1 cellular context compared by ENCODE assay signal in the genomic region with DNA sequence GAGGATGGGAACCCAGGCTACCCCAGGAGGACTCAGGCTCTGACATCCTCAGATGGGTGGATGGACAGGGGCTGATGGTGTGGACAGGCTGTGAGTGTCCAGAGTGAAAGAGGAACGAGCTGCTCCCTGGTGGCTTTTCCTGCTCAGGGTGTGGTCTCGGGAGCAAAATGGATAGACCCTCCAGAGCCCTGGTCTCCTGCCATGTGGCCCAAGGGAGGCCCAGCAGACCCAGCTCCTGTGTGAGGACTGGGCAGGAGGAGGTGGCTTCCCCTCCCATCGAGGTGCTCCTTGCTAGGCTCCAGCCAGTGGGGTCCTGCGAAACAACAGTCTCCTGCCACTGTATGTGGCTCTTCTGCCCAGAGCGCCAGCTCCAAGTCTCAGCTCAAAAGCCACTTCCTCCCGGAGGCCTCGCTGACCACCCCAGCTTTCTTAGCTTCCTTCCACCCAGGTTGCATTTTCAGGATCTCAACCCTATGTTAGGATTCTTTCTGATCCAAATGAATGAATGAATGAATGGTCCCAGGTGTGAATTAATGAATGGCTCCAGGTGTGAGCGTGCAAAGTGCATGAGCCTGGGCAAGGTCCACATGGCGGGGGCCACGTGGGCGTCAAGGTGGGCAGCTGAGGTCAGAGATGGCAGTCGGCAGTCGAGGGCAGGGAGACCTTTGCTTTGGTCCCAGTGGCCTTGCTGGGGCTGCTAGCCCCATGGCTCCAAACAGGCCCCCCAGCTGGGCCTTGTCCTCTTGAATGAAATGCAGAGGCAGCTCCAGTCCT.
A peak's percentile ranks its signal among the peaks of the same experiment; 100 is the strongest.
TF ChIP-seq lines count a peak whose summit lies in the region.

No MANE protein-coding gene starts in this region.

TF ChIP-seq in HepG2, 621 proteins besides CTCF, POLR2A, EP300 and RAD21:
- no peak for TF ChIP-seq ZNF746 (CRISPR knock-in tag; IDR thresholded peaks at IDR 0.05)
- TF ChIP-seq PHF5A (CRISPR knock-in tag; IDR thresholded peaks at IDR 0.05; ENCODE audit: low read depth, unreplicated experiment): no peak
- 0 out of 2 replicates have a peak, but pooled peaks have one; percentile 33 for TF ChIP-seq MNT (IDR thresholded peaks at IDR 0.05)
- TF ChIP-seq CEBPB (IDR thresholded peaks at IDR 0.05; ENCODE audit: borderline replicate concordance, low read depth, low read length): no peak
- no peak for TF ChIP-seq HDAC6 (IDR thresholded peaks at IDR 0.05; ENCODE audit: low read depth, low read length)
- no peak for TF ChIP-seq ZNF468 (CRISPR knock-in tag; IDR thresholded peaks at IDR 0.05)
- no peak for TF ChIP-seq ZBTB37 (CRISPR knock-in tag; IDR thresholded peaks at IDR 0.05)
- no peak for TF ChIP-seq SETDB1 (CRISPR knock-in tag; IDR thresholded peaks at IDR 0.05; ENCODE audit: borderline replicate concordance)
- TF ChIP-seq EED (CRISPR knock-in tag; IDR thresholded peaks at IDR 0.05): 0 out of 2 replicates have a peak, but pooled peaks have one; percentile 22
- TF ChIP-seq MAX (IDR thresholded peaks at IDR 0.05): 0 out of 2 replicates have a peak, but pooled peaks have one; percentile 45
- peak; percentile 22 for TF ChIP-seq ZEB1 (IDR thresholded peaks at IDR 0.05; ENCODE audit: insufficient replicate concordance, low read depth)
- TF ChIP-seq ZNF747 (CRISPR knock-in tag; IDR thresholded peaks at IDR 0.05; ENCODE audit: borderline replicate concordance): no peak
- no peak for TF ChIP-seq ZNF24 (IDR thresholded peaks at IDR 0.05)
- TF ChIP-seq KAT2B (IDR thresholded peaks at IDR 0.05; ENCODE audit: borderline replicate concordance, low read depth, low read length): no peak
- TF ChIP-seq NFIC (IDR thresholded peaks at IDR 0.05; ENCODE audit: low read length): no peak
- no peak for TF ChIP-seq TCF12 (IDR thresholded peaks at IDR 0.05)
- no peak for TF ChIP-seq TCF12 (CRISPR knock-in tag; IDR thresholded peaks at IDR 0.05)
